ENCODE assay signal across 34 cellular contexts in the genomic region with DNA sequence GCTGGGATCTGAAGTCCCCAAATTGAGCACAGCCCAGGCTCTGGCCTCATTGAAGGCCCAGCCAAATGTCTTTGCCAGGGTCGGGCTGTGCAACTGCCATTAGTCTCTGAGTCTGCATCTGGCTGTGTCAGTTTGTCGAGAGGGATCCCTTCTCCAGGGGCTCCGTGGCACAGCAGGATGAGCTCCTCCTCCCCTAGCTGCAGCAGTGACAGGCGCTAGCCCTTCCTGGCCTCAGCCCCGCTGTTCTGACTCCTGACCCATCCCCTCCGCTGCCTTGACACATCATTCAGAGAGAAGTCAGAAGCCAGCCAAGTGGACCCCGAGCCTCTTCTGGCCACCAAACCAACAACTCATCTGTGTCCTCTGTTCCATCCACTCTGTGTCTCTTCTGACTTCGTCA.
"Had no signal": no experiment of that assay in that cellular context is flagged by ENCODE, and none has a peak within 500 bp of the region (broad histone marks: within the 10 kb centered on the region; RNA-seq: fewer than 3 reads in every experiment).

No MANE protein-coding gene starts in this region.

- H3K9me3 Mint-ChIP-seq: activated B cell treated with CpG ODN at 0.5 μM for 24 hours; activated CD8-positive, alpha-beta T cell treated with anti-CD3 and anti-CD28 coated beads for 36 hours; activated naive CD4-positive, alpha-beta T cell treated with anti-CD3 and anti-CD28 coated beads for 36 hours; activated naive CD4-positive, alpha-beta T cell treated with anti-CD3 and anti-CD28 coated beads, Interleukin-2, amount 50 U/mL, for 24 hours; activated naive CD8-positive, alpha-beta T cell treated with anti-CD3 and anti-CD28 coated beads for 36 hours; activated naive CD8-positive, alpha-beta T cell treated with anti-CD3 and anti-CD28 coated beads, Interleukin-2, amount 50 U/mL, for 24 hours; activated T-cell treated with anti-CD3 and anti-CD28 coated beads, Interleukin-2, amount 50 U/mL, for 4 hours; activated T-helper 17 cell treated with anti-CD3 and anti-CD28 coated beads, Interleukin-2, amount 50 U/mL, for 72 hours; central memory CD8-positive, alpha-beta T cell; effector memory CD8-positive, alpha-beta T cell; T-helper 2 cell treated with Interferon-gamma antibody and Interleukin-4, amounts not matched to agents 5 μg/mL and 100 μg/mL, for 36 hours had no signal

- H3K4me3 Mint-ChIP-seq: activated B cell treated with CpG ODN at 0.5 μM for 24 hours; activated CD8-positive, alpha-beta T cell treated with anti-CD3 and anti-CD28 coated beads for 36 hours; activated naive CD4-positive, alpha-beta T cell treated with anti-CD3 and anti-CD28 coated beads for 36 hours; activated naive CD4-positive, alpha-beta T cell treated with anti-CD3 and anti-CD28 coated beads, Interleukin-2, amount 50 U/mL, for 24 hours; activated naive CD8-positive, alpha-beta T cell treated with anti-CD3 and anti-CD28 coated beads for 36 hours; activated naive CD8-positive, alpha-beta T cell treated with anti-CD3 and anti-CD28 coated beads, Interleukin-2, amount 50 U/mL, for 24 hours; activated T-cell treated with anti-CD3 and anti-CD28 coated beads, Interleukin-2, amount 50 U/mL, for 4 hours; activated T-helper 17 cell treated with anti-CD3 and anti-CD28 coated beads, Interleukin-2, amount 50 U/mL, for 72 hours; central memory CD8-positive, alpha-beta T cell; effector memory CD8-positive, alpha-beta T cell; T-helper 17 cell; T-helper 2 cell treated with Interferon-gamma antibody and Interleukin-4, amounts not matched to agents 5 μg/mL and 100 μg/mL, for 36 hours had no signal

- ATAC-seq: activated CD4-positive, CD25-positive, alpha-beta regulatory T cell treated with anti-CD3 and anti-CD28 coated beads, Interleukin-2, amount 50 U/mL, for 24 hours; activated CD8-positive, alpha-beta T cell treated with anti-CD3 and anti-CD28 coated beads for 36 hours; activated naive CD8-positive, alpha-beta T cell treated with anti-CD3 and anti-CD28 coated beads, Interleukin-2, amount 50 U/mL, for 24 hours; activated T-cell treated with anti-CD3 and anti-CD28 coated beads, Interleukin-2, amount 50 U/mL, for 4 hours; activated T-helper 17 cell treated with anti-CD3 and anti-CD28 coated beads, Interleukin-2, amount 50 U/mL, for 72 hours; body of pancreas; effector memory CD8-positive, alpha-beta T cell; T-helper 17 cell had no signal

- DNase-seq: activated B cell treated with CpG ODN at 0.5 μM for 24 hours; activated CD4-positive, alpha-beta T cell treated with anti-CD3 and anti-CD28 coated beads for 48 hours; activated CD4-positive, alpha-beta T cell treated with anti-CD3 and anti-CD28 coated beads, Interleukin-2, amount 50 U/mL, for 1 hour; activated CD4-positive, alpha-beta T cell treated with anti-CD3 and anti-CD28 coated beads, Interleukin-2, amount 50 U/mL, for 48 hours; activated CD8-positive, alpha-beta memory T cell treated with anti-CD3 and anti-CD28 coated beads for 24 hours; activated CD8-positive, alpha-beta T cell treated with anti-CD3 and anti-CD28 coated beads for 36 hours; activated effector memory CD4-positive, alpha-beta T cell treated with anti-CD3 and anti-CD28 coated beads, Interleukin-2, amount 50 U/mL, for 16 hours; activated naive CD4-positive, alpha-beta T cell treated with anti-CD3 and anti-CD28 coated beads for 36 hours; activated naive CD8-positive, alpha-beta T cell treated with anti-CD3 and anti-CD28 coated beads for 36 hours; activated naive CD8-positive, alpha-beta T cell treated with anti-CD3 and anti-CD28 coated beads, Interleukin-2, amount 50 U/mL, for 24 hours; activated T-cell treated with anti-CD3 and anti-CD28 coated beads, Interleukin-2, amount 50 U/mL, for 4 hours; adrenal gland; amygdala; aorta; body of pancreas; cortex of kidney; dermis blood vessel endothelial cell; effector CD4-positive, alpha-beta T cell; effector memory CD8-positive, alpha-beta T cell; esophagus squamous epithelium; foreskin melanocyte; head of caudate nucleus; T-helper 1 cell; T-helper 17 cell; T1000; WERI-Rb-1 had no signal

- H3K27me3 Mint-ChIP-seq: activated B cell treated with CpG ODN at 0.5 μM for 24 hours; activated CD8-positive, alpha-beta T cell treated with anti-CD3 and anti-CD28 coated beads for 36 hours; activated naive CD4-positive, alpha-beta T cell treated with anti-CD3 and anti-CD28 coated beads, Interleukin-2, amount 50 U/mL, for 24 hours; activated naive CD8-positive, alpha-beta T cell treated with anti-CD3 and anti-CD28 coated beads for 36 hours; activated naive CD8-positive, alpha-beta T cell treated with anti-CD3 and anti-CD28 coated beads, Interleukin-2, amount 50 U/mL, for 24 hours; activated T-helper 17 cell treated with anti-CD3 and anti-CD28 coated beads, Interleukin-2, amount 50 U/mL, for 72 hours; T-helper 17 cell had no signal

- H3K4me3 ChIP-seq: adrenal gland, body of pancreas, breast epithelium, cardiac muscle cell, esophagus squamous epithelium had no signal

- H3K36me3 Mint-ChIP-seq: activated naive CD4-positive, alpha-beta T cell treated with anti-CD3 and anti-CD28 coated beads, Interleukin-2, amount 50 U/mL, for 24 hours; activated naive CD8-positive, alpha-beta T cell treated with anti-CD3 and anti-CD28 coated beads for 36 hours had no signal

- H3K27ac ChIP-seq: adrenal gland, body of pancreas, breast epithelium, cardiac muscle cell, epithelial cell of prostate, esophagus squamous epithelium, WERI-Rb-1 had no signal

- H3K36me3 ChIP-seq: adrenal gland, breast epithelium, cardiac muscle cell, esophagus squamous epithelium had no signal

- H3K9me3 ChIP-seq: adrenal gland, body of pancreas, breast epithelium, esophagus squamous epithelium had no signal

- H3K4me1 Mint-ChIP-seq: activated B cell treated with CpG ODN at 0.5 μM for 24 hours; activated naive CD4-positive, alpha-beta T cell treated with anti-CD3 and anti-CD28 coated beads, Interleukin-2, amount 50 U/mL, for 24 hours; activated naive CD8-positive, alpha-beta T cell treated with anti-CD3 and anti-CD28 coated beads for 36 hours; activated naive CD8-positive, alpha-beta T cell treated with anti-CD3 and anti-CD28 coated beads, Interleukin-2, amount 50 U/mL, for 24 hours; T-helper 17 cell had no signal

- H3K4me1 ChIP-seq: body of pancreas, breast epithelium, esophagus squamous epithelium had no signal

- H3K27me3 ChIP-seq: adrenal gland, body of pancreas, breast epithelium, cardiac muscle cell, esophagus squamous epithelium had no signal

- H3K27ac Mint-ChIP-seq: activated B cell treated with CpG ODN at 0.5 μM for 24 hours; activated CD8-positive, alpha-beta T cell treated with anti-CD3 and anti-CD28 coated beads for 36 hours; activated naive CD4-positive, alpha-beta T cell treated with anti-CD3 and anti-CD28 coated beads for 36 hours; activated naive CD4-positive, alpha-beta T cell treated with anti-CD3 and anti-CD28 coated beads, Interleukin-2, amount 50 U/mL, for 24 hours; activated naive CD8-positive, alpha-beta T cell treated with anti-CD3 and anti-CD28 coated beads for 36 hours; activated naive CD8-positive, alpha-beta T cell treated with anti-CD3 and anti-CD28 coated beads, Interleukin-2, amount 50 U/mL, for 24 hours; activated T-helper 17 cell treated with anti-CD3 and anti-CD28 coated beads, Interleukin-2, amount 50 U/mL, for 72 hours; effector memory CD8-positive, alpha-beta T cell; T-helper 17 cell; T-helper 2 cell treated with Interferon-gamma antibody and Interleukin-4, amounts not matched to agents 5 μg/mL and 100 μg/mL, for 36 hours had no signal
